ENCODE assay signal across 12 cellular contexts in genomic region chr14:32635103-32635719, GRCh38.
DNase-seq lines count a peak whose midpoint lies in the region; ATAC-seq lines count a peak whose summit lies in the region.
"Had no signal": no experiment of that assay in that cellular context is flagged by ENCODE, and none has a peak within 500 bp of the region (broad histone marks: within the 10 kb centered on the region; RNA-seq: fewer than 3 reads in every experiment).

No MANE protein-coding gene starts in this region.

- peak overlapping the region; percentile 26 for H3K27ac ChIP-seq in substantia nigra (ENCODE audit: low read depth, low read length, poor library complexity, severe bottlenecking)
- H3K27ac ChIP-seq: 22Rv1 had no signal

- ATAC-seq in HG03039 (IDR thresholded peaks at IDR 0.05; ENCODE audit: unreplicated experiment) (no peak), GM21515 (IDR thresholded peaks at IDR 0.05; ENCODE audit: unreplicated experiment) (no peak), HG02678 (IDR thresholded peaks at IDR 0.05; ENCODE audit: unreplicated experiment) (no peak)
- ATAC-seq: natural killer cell treated with Interleukin-12 subunit alpha and Interleukin-12 subunit beta and Interleukin-15 and Interleukin-18, amount 100 ng/mL, for 72 hours had no signal

- in situ Hi-C loops in SK-MEL-5 (cut with HindIII; ENCODE audit: low pct_unique_long_range_greater_than_20kb, low sequenced_read_pairs): no loop called here

- DNase-seq in DMS53 (lab: John Stamatoyannopoulos, UW): peak; percentile 24
- no peak for DNase-seq in DMS53 treated with DMSO at 0.1 percent for 48 hours (lab: John Stamatoyannopoulos, UW; ENCODE audit: unreplicated experiment)
- DNase-seq in SK-MEL-5 (ENCODE audit: low read depth, low spot score): peak; percentile 21
- peak; percentile 32 for DNase-seq in foreskin melanocyte
- DNase-seq in substantia nigra (lab: John Stamatoyannopoulos, UW): no peak
- DNase-seq: activated CD4-positive, CD25-positive, alpha-beta regulatory T cell treated with anti-CD3 and anti-CD28 coated beads, Interleukin-2, amount 50 U/mL, for 72 hours; NCI-H748 treated with DMSO at 0.1 percent for 48 hours had no signal

Comparison
In these comparisons a context has a peak if more than half of its experiments do, and no peak if none do; other contexts are left out.
1. DNase-seq: peak in DMS53 (single experiment), SK-MEL-5 (single experiment) and foreskin melanocyte (single experiment); none in DMS53 treated with DMSO at 0.1 percent for 48 hours (single experiment) and substantia nigra (0 of 49).